29 cellular contexts compared by ENCODE assay signal in genomic region chr7:154741131-154741530, GRCh38.
"Had no signal": no experiment of that assay in that cellular context is flagged by ENCODE, and none has a peak within 500 bp of the region (broad histone marks: within the 10 kb centered on the region; RNA-seq: fewer than 3 reads in every experiment).

No MANE protein-coding gene starts in this region.

- H3K4me1 ChIP-seq: stomach, suprapubic skin, testis, thyroid gland, tibial artery, tibial nerve, transverse colon, upper lobe of left lung, upper lobe of right lung, uterus, vagina had no signal

- H3K27ac Mint-ChIP-seq: stimulated activated effector memory CD8-positive, alpha-beta T cell treated with anti-CD3 and anti-CD28 coated beads, Interleukin-12 subunit alpha, Interleukin-12 subunit beta, amount 100 ng/mL, for 72 hours; stimulated activated memory B cell treated with anti-CD40 and anti-IgM and Interleukin-4, amounts not matched to agents 10 μg/mL and 1 μg/mL and 100 μg/mL, for 72 hours; stimulated activated naive B cell treated with anti-CD40 and anti-IgM and Interleukin-4, amounts not matched to agents 10 μg/mL and 1 μg/mL and 100 μg/mL, for 72 hours; stimulated activated naive CD8-positive, alpha-beta T cell treated with anti-CD3 and anti-CD28 coated beads, Interleukin-15, amount 100 ng/mL, for 72 hours; stimulated activated naive CD8-positive, alpha-beta T cell treated with anti-CD3 and anti-CD28 coated beads, Interleukin-15, Interleukin-2, amounts not matched to agents 100 ng/mL and 50 ng/mL, for 24 hours; type B pancreatic cell had no signal

- DNase-seq: stimulated activated CD4-positive, alpha-beta T cell treated with anti-CD3 and anti-CD28 coated beads, Interleukin-2, amount 100 ng/mL, for 48 hours; stimulated activated CD4-positive, alpha-beta T cell treated with anti-CD3 and anti-CD28 coated beads, Interleukin-4, amount 100 ng/mL, for 1 hour; stimulated activated CD4-positive, alpha-beta T cell treated with anti-CD3 and anti-CD28 coated beads, Interleukin-4, amount 100 ng/mL, for 24 hours; stimulated activated CD4-positive, alpha-beta T cell treated with anti-CD3 and anti-CD28 coated beads, Interleukin-4, amount 100 ng/mL, for 4 hours; stimulated activated CD8-positive, alpha-beta memory T cell treated with anti-CD3 and anti-CD28 coated beads, Interleukin-4, amount 100 ng/mL, for 48 hours; stimulated activated naive B cell treated with anti-CD40 and anti-IgM and Interleukin-4, amounts not matched to agents 10 μg/mL and 1 μg/mL and 100 μg/mL, for 72 hours; stimulated activated naive CD4-positive, alpha-beta T cell; stimulated activated naive CD4-positive, alpha-beta T cell treated with Interleukin-2 at 50 U/mL for 16 hours; stimulated activated naive CD8-positive, alpha-beta T cell treated with anti-CD3 and anti-CD28 coated beads, Interleukin-15, amount 100 ng/mL, for 72 hours; stimulated activated naive CD8-positive, alpha-beta T cell treated with anti-CD3 and anti-CD28 coated beads, Interleukin-15, Interleukin-2, amounts not matched to agents 100 U/mL and 50 U/mL, for 24 hours; stomach; substantia nigra; testis; thyroid gland; tibial artery; transverse colon; trophoblast cell; upper lobe of left lung; upper lobe of right lung; uterus had no signal

- H3K9me3 Mint-ChIP-seq: stimulated activated effector memory CD8-positive, alpha-beta T cell treated with anti-CD3 and anti-CD28 coated beads, Interleukin-12 subunit alpha, Interleukin-12 subunit beta, amount 100 ng/mL, for 72 hours; stimulated activated naive CD8-positive, alpha-beta T cell treated with anti-CD3 and anti-CD28 coated beads, Interleukin-15, amount 100 ng/mL, for 72 hours; stimulated activated naive CD8-positive, alpha-beta T cell treated with anti-CD3 and anti-CD28 coated beads, Interleukin-15, Interleukin-2, amounts not matched to agents 100 ng/mL and 50 ng/mL, for 24 hours; type B pancreatic cell had no signal

- H3K36me3 ChIP-seq: stomach, suprapubic skin, thoracic aorta, thyroid gland, tibial artery, tibial nerve, transverse colon, upper lobe of left lung, upper lobe of right lung, uterus, vagina had no signal

- H3K4me3 Mint-ChIP-seq: stimulated activated effector memory CD8-positive, alpha-beta T cell treated with anti-CD3 and anti-CD28 coated beads, Interleukin-12 subunit alpha, Interleukin-12 subunit beta, amount 100 ng/mL, for 72 hours; stimulated activated memory B cell treated with anti-CD40 and anti-IgM and Interleukin-4, amounts not matched to agents 10 μg/mL and 1 μg/mL and 100 μg/mL, for 72 hours; stimulated activated naive B cell treated with anti-CD40 and anti-IgM and Interleukin-4, amounts not matched to agents 10 μg/mL and 1 μg/mL and 100 μg/mL, for 72 hours; stimulated activated naive CD8-positive, alpha-beta T cell treated with anti-CD3 and anti-CD28 coated beads, Interleukin-15, amount 100 ng/mL, for 72 hours; stimulated activated naive CD8-positive, alpha-beta T cell treated with anti-CD3 and anti-CD28 coated beads, Interleukin-15, Interleukin-2, amounts not matched to agents 100 ng/mL and 50 ng/mL, for 24 hours; type B pancreatic cell had no signal

- ATAC-seq: stimulated activated effector memory CD8-positive, alpha-beta T cell treated with anti-CD3 and anti-CD28 coated beads, Interleukin-12 subunit alpha, Interleukin-12 subunit beta, amount 100 ng/mL, for 72 hours; stimulated activated memory B cell treated with anti-CD40 and anti-IgM and Interleukin-4, amounts not matched to agents 10 μg/mL and 1 μg/mL and 100 μg/mL, for 72 hours; stimulated activated naive B cell treated with anti-CD40 and anti-IgM and Interleukin-4, amounts not matched to agents 10 μg/mL and 1 μg/mL and 100 μg/mL, for 72 hours; stimulated activated naive CD8-positive, alpha-beta T cell treated with anti-CD3 and anti-CD28 coated beads, Interleukin-15, amount 100 ng/mL, for 72 hours; stimulated activated naive CD8-positive, alpha-beta T cell treated with anti-CD3 and anti-CD28 coated beads, Interleukin-15, Interleukin-2, amounts not matched to agents 100 U/mL and 50 U/mL, for 24 hours; upper lobe of right lung had no signal

- H3K27me3 ChIP-seq: suprapubic skin, testis, thyroid gland, tibial artery, tibial nerve, transverse colon, upper lobe of left lung, upper lobe of right lung, uterus, vagina had no signal

- H3K27ac ChIP-seq: stomach, suprapubic skin, testis, thoracic aorta, thyroid gland, tibial artery, tibial nerve, transverse colon, upper lobe of left lung, upper lobe of right lung, uterus, vagina had no signal

- H3K4me3 ChIP-seq: stomach, suprapubic skin, testis, thoracic aorta, thyroid gland, tibial artery, tibial nerve, transverse colon, upper lobe of left lung, upper lobe of right lung, uterus, vagina had no signal

- H3K9me3 ChIP-seq: stomach, suprapubic skin, testis, thoracic aorta, thyroid gland, tibial artery, tibial nerve, transverse colon, upper lobe of left lung, upper lobe of right lung, uterus, vagina had no signal

- H3K4me1 Mint-ChIP-seq: stimulated activated effector memory CD8-positive, alpha-beta T cell treated with anti-CD3 and anti-CD28 coated beads, Interleukin-12 subunit alpha, Interleukin-12 subunit beta, amount 100 ng/mL, for 72 hours; stimulated activated memory B cell treated with anti-CD40 and anti-IgM and Interleukin-4, amounts not matched to agents 10 μg/mL and 1 μg/mL and 100 μg/mL, for 72 hours; stimulated activated naive B cell treated with anti-CD40 and anti-IgM and Interleukin-4, amounts not matched to agents 10 μg/mL and 1 μg/mL and 100 μg/mL, for 72 hours; stimulated activated naive CD8-positive, alpha-beta T cell treated with anti-CD3 and anti-CD28 coated beads, Interleukin-15, amount 100 ng/mL, for 72 hours had no signal

- H3K36me3 Mint-ChIP-seq: stimulated activated effector memory CD8-positive, alpha-beta T cell treated with anti-CD3 and anti-CD28 coated beads, Interleukin-12 subunit alpha, Interleukin-12 subunit beta, amount 100 ng/mL, for 72 hours; stimulated activated memory B cell treated with anti-CD40 and anti-IgM and Interleukin-4, amounts not matched to agents 10 μg/mL and 1 μg/mL and 100 μg/mL, for 72 hours; stimulated activated naive B cell treated with anti-CD40 and anti-IgM and Interleukin-4, amounts not matched to agents 10 μg/mL and 1 μg/mL and 100 μg/mL, for 72 hours; type B pancreatic cell had no signal

- FAIRE-seq: urothelium cell line had no signal
